1 cellular context compared by ENCODE assay signal in the genomic region with DNA sequence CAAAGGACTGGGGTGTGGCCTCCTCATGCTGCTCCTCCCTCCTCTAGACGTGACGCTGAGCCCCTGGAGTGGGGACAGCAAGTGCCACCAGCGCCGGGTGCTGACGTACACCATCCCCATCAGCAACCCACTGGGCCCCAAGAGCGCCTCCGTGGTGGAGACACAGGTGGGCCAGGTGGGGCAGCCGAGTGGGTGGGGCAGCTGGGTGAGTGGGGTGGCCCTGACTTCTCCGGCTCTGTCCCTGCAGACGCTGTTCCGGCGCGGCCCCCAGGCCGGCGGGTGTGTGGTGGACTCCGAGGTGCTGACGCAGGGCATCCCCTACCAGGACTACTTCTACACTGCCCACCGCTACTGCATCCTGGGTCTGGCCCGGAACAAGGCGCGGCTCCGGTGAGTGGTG.
TF ChIP-seq lines count a peak whose summit lies in the region.

No MANE protein-coding gene starts in this region.

TF ChIP-seq in GM12878, 131 proteins besides CTCF, POLR2A, EP300 and RAD21:
- TF ChIP-seq ZNF384 (IDR thresholded peaks at IDR 0.05; ENCODE audit: borderline replicate concordance, low read depth, low read length) (no peak), TARDBP (IDR thresholded peaks at IDR 0.05; ENCODE audit: borderline replicate concordance) (no peak), ZSCAN29 (IDR thresholded peaks at IDR 0.05) (no peak), BHLHE40 (IDR thresholded peaks at IDR 0.05; ENCODE audit: borderline replicate concordance in 1 of 2, low read depth in 2 of 2, low read length in 1 of 2) (no peak), KAT2A (conservative IDR thresholded peaks at IDR 0.05; ENCODE audit: control insufficient read depth, low read depth, low read length) (no peak), NR2F1 (conservative IDR thresholded peaks at IDR 0.05) (no peak), YY1 (IDR thresholded peaks at IDR 0.05; ENCODE audit: low read depth, low read length) (no peak), NR2C2 (IDR thresholded peaks at IDR 0.05; ENCODE audit: borderline replicate concordance, control insufficient read depth, insufficient read length, low read depth) (no peak), HCFC1 (IDR thresholded peaks at IDR 0.05; ENCODE audit: low read length) (no peak), CHD2 (IDR thresholded peaks at IDR 0.05; ENCODE audit: borderline replicate concordance, low read depth, low read length) (no peak), TBL1XR1 (IDR thresholded peaks at IDR 0.05; ENCODE audit: low read depth, low read length) (no peak), FOXK2 (IDR thresholded peaks at IDR 0.05) (no peak), KLF5 (IDR thresholded peaks at IDR 0.05; ENCODE audit: partially characterized antibody) (no peak), NFXL1 (IDR thresholded peaks at IDR 0.05; ENCODE audit: borderline replicate concordance) (no peak), BMI1 (IDR thresholded peaks at IDR 0.05; ENCODE audit: borderline replicate concordance) (no peak)
- TF ChIP-seq, protein P1, sequence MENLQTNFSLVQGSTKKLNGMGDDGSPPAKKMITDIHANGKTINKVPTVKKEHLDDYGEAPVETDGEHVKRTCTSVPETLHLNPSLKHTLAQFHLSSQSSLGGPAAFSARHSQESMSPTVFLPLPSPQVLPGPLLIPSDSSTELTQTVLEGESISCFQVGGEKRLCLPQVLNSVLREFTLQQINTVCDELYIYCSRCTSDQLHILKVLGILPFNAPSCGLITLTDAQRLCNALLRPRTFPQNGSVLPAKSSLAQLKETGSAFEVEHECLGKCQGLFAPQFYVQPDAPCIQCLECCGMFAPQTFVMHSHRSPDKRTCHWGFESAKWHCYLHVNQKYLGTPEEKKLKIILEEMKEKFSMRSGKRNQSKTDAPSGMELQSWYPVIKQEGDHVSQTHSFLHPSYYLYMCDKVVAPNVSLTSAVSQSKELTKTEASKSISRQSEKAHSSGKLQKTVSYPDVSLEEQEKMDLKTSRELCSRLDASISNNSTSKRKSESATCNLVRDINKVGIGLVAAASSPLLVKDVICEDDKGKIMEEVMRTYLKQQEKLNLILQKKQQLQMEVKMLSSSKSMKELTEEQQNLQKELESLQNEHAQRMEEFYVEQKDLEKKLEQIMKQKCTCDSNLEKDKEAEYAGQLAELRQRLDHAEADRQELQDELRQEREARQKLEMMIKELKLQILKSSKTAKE (IDR thresholded peaks at IDR 0.05; ENCODE audit: low read depth, poor library complexity, severe bottlenecking) = no peak
- TF ChIP-seq, protein P2, sequence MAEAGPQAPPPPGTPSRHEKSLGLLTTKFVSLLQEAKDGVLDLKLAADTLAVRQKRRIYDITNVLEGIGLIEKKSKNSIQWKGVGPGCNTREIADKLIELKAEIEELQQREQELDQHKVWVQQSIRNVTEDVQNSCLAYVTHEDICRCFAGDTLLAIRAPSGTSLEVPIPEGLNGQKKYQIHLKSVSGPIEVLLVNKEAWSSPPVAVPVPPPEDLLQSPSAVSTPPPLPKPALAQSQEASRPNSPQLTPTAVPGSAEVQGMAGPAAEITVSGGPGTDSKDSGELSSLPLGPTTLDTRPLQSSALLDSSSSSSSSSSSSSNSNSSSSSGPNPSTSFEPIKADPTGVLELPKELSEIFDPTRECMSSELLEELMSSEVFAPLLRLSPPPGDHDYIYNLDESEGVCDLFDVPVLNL (IDR thresholded peaks at IDR 0.05; ENCODE audit: low read depth, low read length) = no peak
- TF ChIP-seq, protein P3, sequence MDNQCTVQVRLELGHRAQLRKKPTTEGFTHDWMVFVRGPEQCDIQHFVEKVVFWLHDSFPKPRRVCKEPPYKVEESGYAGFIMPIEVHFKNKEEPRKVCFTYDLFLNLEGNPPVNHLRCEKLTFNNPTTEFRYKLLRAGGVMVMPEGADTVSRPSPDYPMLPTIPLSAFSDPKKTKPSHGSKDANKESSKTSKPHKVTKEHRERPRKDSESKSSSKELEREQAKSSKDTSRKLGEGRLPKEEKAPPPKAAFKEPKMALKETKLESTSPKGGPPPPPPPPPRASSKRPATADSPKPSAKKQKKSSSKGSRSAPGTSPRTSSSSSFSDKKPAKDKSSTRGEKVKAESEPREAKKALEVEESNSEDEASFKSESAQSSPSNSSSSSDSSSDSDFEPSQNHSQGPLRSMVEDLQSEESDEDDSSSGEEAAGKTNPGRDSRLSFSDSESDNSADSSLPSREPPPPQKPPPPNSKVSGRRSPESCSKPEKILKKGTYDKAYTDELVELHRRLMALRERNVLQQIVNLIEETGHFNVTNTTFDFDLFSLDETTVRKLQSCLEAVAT (IDR thresholded peaks at IDR 0.05) = no peak
TF ChIP-seq in GM12878: peak in this region for 0.
